In the genomic region with DNA sequence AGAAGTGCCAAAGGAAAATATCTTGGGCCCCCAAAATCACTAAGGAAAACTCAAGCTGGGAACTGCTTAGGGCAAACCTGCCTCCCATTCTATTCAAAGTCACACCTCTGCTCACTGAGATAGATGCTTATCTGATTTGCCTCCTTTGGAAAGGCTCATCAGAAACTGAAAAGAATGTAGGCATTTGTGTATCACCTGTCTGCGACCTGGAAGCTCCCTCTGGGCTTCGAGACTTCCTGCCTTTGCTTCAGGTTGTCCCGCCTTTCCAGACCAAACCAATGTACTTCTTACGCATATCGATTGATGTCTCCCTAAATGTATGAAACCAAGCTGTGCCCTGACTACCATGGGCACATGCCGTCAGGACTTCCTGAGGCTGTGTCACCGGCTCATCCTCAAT, we compare ENCODE assay signal across 26 cellular contexts. TPM values are rescaled to one million over a fixed set of nuclear protein-coding genes. Genes with fewer than 3 reads are reported as not detected.
"Had no signal": no experiment of that assay in that cellular context is flagged by ENCODE, and none has a peak within 500 bp of the region (broad histone marks: within the 10 kb centered on the region; RNA-seq: fewer than 3 reads in every experiment).

No MANE protein-coding gene starts in this region.

- H3K36me3 ChIP-seq: MG63, SJSA1 had no signal

- H3K9me3 ChIP-seq: MG63, SJSA1 had no signal

- H3K27me3 ChIP-seq: MG63, SJSA1 had no signal

- ATAC-seq: HepG2 had no signal

- H3K27ac ChIP-seq: SJSA1, SK-N-MC had no signal

- DNase-seq: IMR-90, Karpas-422, KG1, MG63, NCI-H1092, NCI-H1105 treated with DMSO at 0.1 percent for 48 hours, NCI-H1417 treated with DMSO at 0.1 percent for 48 hours, NCI-H146, NCI-H1694 treated with DMSO at 0.1 percent for 48 hours, NCI-H1930, NCI-H2081, NCI-H2107, NCI-H226, NCI-H446, NCI-H510A, NCI-H524 treated with DMSO at 0.1 percent for 48 hours, NCI-H69, NCI-H774, Right ventricle myocardium superior, RPMI8226, SIG-M5, SW 1271 had no signal

- H3K4me3 ChIP-seq: MG63, SJSA1, SK-N-MC had no signal

RNA-seq across cellular contexts. Expression of a gene that starts 14.5 kb away (rescaled TPM):
- total RNA-seq: HepG2, HT1080, IMR-90, Right ventricle myocardium superior, SJSA1 had no signal
- polyA plus RNA-seq: HepG2, IMR-90 had no signal

RNA-seq across cellular contexts. Expression of a gene that starts 46.6 kb away (rescaled TPM):
- total RNA-seq: HepG2, HT1080, IMR-90 had no signal
- polyA plus RNA-seq: HepG2 had no signal
